1 cellular context compared by ENCODE assay signal in the genomic region with DNA sequence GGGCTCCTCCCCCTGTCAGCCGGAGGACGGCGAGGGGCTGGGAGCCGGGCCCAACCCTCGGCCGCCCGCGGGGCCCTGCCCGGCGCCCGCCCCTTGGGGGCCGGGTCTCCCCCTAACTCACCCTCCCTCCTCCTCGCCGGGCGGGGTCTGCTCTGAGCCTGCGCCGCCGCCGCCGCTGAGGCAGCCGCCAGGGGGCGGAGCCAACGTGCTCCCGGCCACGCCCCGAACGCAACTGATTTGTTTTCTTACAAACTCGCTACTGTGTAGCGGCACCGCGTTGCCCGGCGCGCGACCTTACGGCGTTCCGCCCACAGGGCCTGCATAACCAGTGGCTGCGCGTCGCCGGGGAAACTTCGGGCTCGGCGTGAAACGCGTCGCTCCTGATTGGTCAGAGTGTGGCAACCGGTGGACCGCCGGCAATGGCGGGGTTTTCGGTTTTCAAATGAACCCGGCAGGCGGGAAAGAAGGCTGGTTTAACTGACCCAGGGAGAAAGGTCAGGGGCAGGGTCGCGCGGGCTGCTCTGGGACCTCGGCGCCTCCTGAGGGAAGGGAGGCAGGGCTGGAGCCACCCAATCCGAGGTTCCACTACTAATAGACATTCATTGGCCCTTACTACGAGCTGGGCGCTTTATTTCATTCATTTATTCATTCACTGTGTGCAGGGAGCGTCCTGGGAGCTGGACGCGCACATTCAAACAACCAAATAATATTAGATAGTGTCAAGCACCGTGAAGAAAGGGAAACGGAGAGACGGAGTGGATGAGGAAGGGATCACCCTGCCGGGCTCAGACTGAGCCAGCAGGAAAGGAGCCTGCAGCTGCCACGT.
A peak's percentile ranks its signal among the peaks of the same experiment; 100 is the strongest.
TF ChIP-seq lines count a peak whose summit lies in the region.

A gene (minus strand): TSS at position 154 of the 826 bp plus-strand sequence. CDS start 326 bp downstream, outside the sequence.

TF ChIP-seq in K562, 482 proteins besides CTCF, POLR2A, EP300 and RAD21 (continued from another document and continues in another):
- no peak; the same call in 1 of the 2 replicates for TF ChIP-seq SAFB (IDR thresholded peaks at IDR 0.05; ENCODE audit: borderline replicate concordance, low read depth, low read length)
- TF ChIP-seq POLR2B (IDR thresholded peaks at IDR 0.05; ENCODE audit: low read depth, partially characterized antibody) = peak; percentile 35
- TF ChIP-seq KAT7 (CRISPR knock-in tag; IDR thresholded peaks at IDR 0.05; ENCODE audit: borderline replicate concordance) = peak; percentile 71; the same call in 1 of the 2 replicates
- no peak for TF ChIP-seq KLF10 (CRISPR knock-in tag; IDR thresholded peaks at IDR 0.05)
- TF ChIP-seq ZNF316 (IDR thresholded peaks at IDR 0.05) = no peak
- TF ChIP-seq, protein P1, sequence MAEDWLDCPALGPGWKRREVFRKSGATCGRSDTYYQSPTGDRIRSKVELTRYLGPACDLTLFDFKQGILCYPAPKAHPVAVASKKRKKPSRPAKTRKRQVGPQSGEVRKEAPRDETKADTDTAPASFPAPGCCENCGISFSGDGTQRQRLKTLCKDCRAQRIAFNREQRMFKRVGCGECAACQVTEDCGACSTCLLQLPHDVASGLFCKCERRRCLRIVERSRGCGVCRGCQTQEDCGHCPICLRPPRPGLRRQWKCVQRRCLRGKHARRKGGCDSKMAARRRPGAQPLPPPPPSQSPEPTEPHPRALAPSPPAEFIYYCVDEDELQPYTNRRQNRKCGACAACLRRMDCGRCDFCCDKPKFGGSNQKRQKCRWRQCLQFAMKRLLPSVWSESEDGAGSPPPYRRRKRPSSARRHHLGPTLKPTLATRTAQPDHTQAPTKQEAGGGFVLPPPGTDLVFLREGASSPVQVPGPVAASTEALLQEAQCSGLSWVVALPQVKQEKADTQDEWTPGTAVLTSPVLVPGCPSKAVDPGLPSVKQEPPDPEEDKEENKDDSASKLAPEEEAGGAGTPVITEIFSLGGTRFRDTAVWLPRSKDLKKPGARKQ (CRISPR knock-in tag; IDR thresholded peaks at IDR 0.05) = no peak
- TF ChIP-seq ATF7 (IDR thresholded peaks at IDR 0.05) = peak; percentile 72
- TF ChIP-seq, protein P2, sequence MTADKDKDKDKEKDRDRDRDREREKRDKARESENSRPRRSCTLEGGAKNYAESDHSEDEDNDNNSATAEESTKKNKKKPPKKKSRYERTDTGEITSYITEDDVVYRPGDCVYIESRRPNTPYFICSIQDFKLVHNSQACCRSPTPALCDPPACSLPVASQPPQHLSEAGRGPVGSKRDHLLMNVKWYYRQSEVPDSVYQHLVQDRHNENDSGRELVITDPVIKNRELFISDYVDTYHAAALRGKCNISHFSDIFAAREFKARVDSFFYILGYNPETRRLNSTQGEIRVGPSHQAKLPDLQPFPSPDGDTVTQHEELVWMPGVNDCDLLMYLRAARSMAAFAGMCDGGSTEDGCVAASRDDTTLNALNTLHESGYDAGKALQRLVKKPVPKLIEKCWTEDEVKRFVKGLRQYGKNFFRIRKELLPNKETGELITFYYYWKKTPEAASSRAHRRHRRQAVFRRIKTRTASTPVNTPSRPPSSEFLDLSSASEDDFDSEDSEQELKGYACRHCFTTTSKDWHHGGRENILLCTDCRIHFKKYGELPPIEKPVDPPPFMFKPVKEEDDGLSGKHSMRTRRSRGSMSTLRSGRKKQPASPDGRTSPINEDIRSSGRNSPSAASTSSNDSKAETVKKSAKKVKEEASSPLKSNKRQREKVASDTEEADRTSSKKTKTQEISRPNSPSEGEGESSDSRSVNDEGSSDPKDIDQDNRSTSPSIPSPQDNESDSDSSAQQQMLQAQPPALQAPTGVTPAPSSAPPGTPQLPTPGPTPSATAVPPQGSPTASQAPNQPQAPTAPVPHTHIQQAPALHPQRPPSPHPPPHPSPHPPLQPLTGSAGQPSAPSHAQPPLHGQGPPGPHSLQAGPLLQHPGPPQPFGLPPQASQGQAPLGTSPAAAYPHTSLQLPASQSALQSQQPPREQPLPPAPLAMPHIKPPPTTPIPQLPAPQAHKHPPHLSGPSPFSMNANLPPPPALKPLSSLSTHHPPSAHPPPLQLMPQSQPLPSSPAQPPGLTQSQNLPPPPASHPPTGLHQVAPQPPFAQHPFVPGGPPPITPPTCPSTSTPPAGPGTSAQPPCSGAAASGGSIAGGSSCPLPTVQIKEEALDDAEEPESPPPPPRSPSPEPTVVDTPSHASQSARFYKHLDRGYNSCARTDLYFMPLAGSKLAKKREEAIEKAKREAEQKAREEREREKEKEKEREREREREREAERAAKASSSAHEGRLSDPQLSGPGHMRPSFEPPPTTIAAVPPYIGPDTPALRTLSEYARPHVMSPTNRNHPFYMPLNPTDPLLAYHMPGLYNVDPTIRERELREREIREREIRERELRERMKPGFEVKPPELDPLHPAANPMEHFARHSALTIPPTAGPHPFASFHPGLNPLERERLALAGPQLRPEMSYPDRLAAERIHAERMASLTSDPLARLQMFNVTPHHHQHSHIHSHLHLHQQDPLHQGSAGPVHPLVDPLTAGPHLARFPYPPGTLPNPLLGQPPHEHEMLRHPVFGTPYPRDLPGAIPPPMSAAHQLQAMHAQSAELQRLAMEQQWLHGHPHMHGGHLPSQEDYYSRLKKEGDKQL (CRISPR knock-in tag; IDR thresholded peaks at IDR 0.05; ENCODE audit: borderline replicate concordance) = no peak
- no peak for TF ChIP-seq ZNF668 (CRISPR knock-in tag; IDR thresholded peaks at IDR 0.05)
- no peak for TF ChIP-seq BMI1 (IDR thresholded peaks at IDR 0.05; ENCODE audit: low read length)
- TF ChIP-seq ZNF165 (CRISPR knock-in tag; IDR thresholded peaks at IDR 0.05; ENCODE audit: borderline replicate concordance) = no peak
- TF ChIP-seq ZNF232 (CRISPR knock-in tag; IDR thresholded peaks at IDR 0.05) = no peak
- TF ChIP-seq ELF2 (CRISPR knock-in tag; IDR thresholded peaks at IDR 0.05) = no peak
- TF ChIP-seq EZH2 (IDR thresholded peaks at IDR 0.05; ENCODE audit: borderline replicate concordance, low read depth, low read length) = no peak
- no peak for TF ChIP-seq ZEB2 (IDR thresholded peaks at IDR 0.05)
- no peak for TF ChIP-seq PYGO2 (tag; IDR thresholded peaks at IDR 0.05)
- TF ChIP-seq MCM2 (IDR thresholded peaks at IDR 0.05; ENCODE audit: low read depth) = no peak
- peak; percentile 69; the same call in 1 of the 2 replicates for TF ChIP-seq GABPB1 (CRISPR knock-in tag; IDR thresholded peaks at IDR 0.05)
- no peak for TF ChIP-seq CBX8 (IDR thresholded peaks at IDR 0.05; ENCODE audit: borderline replicate concordance, extremely low read depth, low read depth, low read length, poor library complexity, severe bottlenecking)
- TF ChIP-seq TCFL5 (CRISPR knock-in tag; conservative IDR thresholded peaks at IDR 0.05) = no peak
- peak; percentile 82 for TF ChIP-seq MBD2 (IDR thresholded peaks at IDR 0.05; ENCODE audit: borderline replicate concordance, low read depth)
- TF ChIP-seq, protein P3, sequence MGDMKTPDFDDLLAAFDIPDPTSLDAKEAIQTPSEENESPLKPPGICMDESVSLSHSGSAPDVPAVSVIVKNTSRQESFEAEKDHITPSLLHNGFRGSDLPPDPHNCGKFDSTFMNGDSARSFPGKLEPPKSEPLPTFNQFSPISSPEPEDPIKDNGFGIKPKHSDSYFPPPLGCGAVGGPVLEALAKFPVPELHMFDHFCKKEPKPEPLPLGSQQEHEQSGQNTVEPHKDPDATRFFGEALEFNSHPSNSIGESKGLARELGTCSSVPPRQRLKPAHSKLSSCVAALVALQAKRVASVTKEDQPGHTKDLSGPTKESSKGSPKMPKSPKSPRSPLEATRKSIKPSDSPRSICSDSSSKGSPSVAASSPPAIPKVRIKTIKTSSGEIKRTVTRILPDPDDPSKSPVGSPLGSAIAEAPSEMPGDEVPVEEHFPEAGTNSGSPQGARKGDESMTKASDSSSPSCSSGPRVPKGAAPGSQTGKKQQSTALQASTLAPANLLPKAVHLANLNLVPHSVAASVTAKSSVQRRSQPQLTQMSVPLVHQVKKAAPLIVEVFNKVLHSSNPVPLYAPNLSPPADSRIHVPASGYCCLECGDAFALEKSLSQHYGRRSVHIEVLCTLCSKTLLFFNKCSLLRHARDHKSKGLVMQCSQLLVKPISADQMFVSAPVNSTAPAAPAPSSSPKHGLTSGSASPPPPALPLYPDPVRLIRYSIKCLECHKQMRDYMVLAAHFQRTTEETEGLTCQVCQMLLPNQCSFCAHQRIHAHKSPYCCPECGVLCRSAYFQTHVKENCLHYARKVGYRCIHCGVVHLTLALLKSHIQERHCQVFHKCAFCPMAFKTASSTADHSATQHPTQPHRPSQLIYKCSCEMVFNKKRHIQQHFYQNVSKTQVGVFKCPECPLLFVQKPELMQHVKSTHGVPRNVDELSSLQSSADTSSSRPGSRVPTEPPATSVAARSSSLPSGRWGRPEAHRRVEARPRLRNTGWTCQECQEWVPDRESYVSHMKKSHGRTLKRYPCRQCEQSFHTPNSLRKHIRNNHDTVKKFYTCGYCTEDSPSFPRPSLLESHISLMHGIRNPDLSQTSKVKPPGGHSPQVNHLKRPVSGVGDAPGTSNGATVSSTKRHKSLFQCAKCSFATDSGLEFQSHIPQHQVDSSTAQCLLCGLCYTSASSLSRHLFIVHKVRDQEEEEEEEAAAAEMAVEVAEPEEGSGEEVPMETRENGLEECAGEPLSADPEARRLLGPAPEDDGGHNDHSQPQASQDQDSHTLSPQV (IDR thresholded peaks at IDR 0.05) = peak; percentile 92
- TF ChIP-seq, protein P4, sequence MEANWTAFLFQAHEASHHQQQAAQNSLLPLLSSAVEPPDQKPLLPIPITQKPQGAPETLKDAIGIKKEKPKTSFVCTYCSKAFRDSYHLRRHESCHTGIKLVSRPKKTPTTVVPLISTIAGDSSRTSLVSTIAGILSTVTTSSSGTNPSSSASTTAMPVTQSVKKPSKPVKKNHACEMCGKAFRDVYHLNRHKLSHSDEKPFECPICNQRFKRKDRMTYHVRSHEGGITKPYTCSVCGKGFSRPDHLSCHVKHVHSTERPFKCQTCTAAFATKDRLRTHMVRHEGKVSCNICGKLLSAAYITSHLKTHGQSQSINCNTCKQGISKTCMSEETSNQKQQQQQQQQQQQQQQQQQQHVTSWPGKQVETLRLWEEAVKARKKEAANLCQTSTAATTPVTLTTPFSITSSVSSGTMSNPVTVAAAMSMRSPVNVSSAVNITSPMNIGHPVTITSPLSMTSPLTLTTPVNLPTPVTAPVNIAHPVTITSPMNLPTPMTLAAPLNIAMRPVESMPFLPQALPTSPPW (CRISPR knock-in tag; IDR thresholded peaks at IDR 0.05) = peak; percentile 96
- TF ChIP-seq, protein P5, sequence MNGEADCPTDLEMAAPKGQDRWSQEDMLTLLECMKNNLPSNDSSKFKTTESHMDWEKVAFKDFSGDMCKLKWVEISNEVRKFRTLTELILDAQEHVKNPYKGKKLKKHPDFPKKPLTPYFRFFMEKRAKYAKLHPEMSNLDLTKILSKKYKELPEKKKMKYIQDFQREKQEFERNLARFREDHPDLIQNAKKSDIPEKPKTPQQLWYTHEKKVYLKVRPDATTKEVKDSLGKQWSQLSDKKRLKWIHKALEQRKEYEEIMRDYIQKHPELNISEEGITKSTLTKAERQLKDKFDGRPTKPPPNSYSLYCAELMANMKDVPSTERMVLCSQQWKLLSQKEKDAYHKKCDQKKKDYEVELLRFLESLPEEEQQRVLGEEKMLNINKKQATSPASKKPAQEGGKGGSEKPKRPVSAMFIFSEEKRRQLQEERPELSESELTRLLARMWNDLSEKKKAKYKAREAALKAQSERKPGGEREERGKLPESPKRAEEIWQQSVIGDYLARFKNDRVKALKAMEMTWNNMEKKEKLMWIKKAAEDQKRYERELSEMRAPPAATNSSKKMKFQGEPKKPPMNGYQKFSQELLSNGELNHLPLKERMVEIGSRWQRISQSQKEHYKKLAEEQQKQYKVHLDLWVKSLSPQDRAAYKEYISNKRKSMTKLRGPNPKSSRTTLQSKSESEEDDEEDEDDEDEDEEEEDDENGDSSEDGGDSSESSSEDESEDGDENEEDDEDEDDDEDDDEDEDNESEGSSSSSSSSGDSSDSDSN (IDR thresholded peaks at IDR 0.05; ENCODE audit: borderline replicate concordance in 1 of 2, low read depth in 2 of 2, low read length in 2 of 2) = no peak; a peak in 1 of 4 replicates
- peak; percentile 56 for TF ChIP-seq JUND (IDR thresholded peaks at IDR 0.05; ENCODE audit: borderline replicate concordance, low read depth, low read length)
- no peak; the same call in 2 of the 3 replicates for TF ChIP-seq JUND (tag; IDR thresholded peaks at IDR 0.05; ENCODE audit: borderline replicate concordance, low read depth, low read length)
- no peak for TF ChIP-seq ZNF3 (CRISPR knock-in tag; IDR thresholded peaks at IDR 0.05)
- TF ChIP-seq SIRT6 (IDR thresholded peaks at IDR 0.05; ENCODE audit: low read depth, low read length) = no peak
- no peak for TF ChIP-seq MCM5 (IDR thresholded peaks at IDR 0.05; ENCODE audit: low read depth)
- TF ChIP-seq ZNF274 (IDR thresholded peaks at IDR 0.05; ENCODE audit: borderline replicate concordance, low read depth, low read length) = no peak
- TF ChIP-seq RNF2 (IDR thresholded peaks at IDR 0.05) = peak; percentile 70; the same call in 1 of the 2 replicates
- TF ChIP-seq, protein P6, sequence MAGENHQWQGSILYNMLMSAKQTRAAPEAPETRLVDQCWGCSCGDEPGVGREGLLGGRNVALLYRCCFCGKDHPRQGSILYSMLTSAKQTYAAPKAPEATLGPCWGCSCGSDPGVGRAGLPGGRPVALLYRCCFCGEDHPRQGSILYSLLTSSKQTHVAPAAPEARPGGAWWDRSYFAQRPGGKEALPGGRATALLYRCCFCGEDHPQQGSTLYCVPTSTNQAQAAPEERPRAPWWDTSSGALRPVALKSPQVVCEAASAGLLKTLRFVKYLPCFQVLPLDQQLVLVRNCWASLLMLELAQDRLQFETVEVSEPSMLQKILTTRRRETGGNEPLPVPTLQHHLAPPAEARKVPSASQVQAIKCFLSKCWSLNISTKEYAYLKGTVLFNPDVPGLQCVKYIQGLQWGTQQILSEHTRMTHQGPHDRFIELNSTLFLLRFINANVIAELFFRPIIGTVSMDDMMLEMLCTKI (IDR thresholded peaks at IDR 0.05; ENCODE audit: partially characterized antibody) = no peak
- TF ChIP-seq CREM (IDR thresholded peaks at IDR 0.05; ENCODE audit: low read depth) = peak; percentile 93
- peak in 1 of 2 experiments; percentile 68; a peak in 2 of 4 replicates for TF ChIP-seq TEAD1 (CRISPR knock-in tag; IDR thresholded peaks at IDR 0.05)
- TF ChIP-seq PHB (CRISPR knock-in tag; IDR thresholded peaks at IDR 0.05) = no peak
- 0 out of 2 replicates have a peak, but pooled peaks have one; percentile 46 for TF ChIP-seq ZNF695 (CRISPR knock-in tag; IDR thresholded peaks at IDR 0.05)
- peak; percentile 74; the same call in 1 of the 2 replicates for TF ChIP-seq ZBTB1 (CRISPR knock-in tag; IDR thresholded peaks at IDR 0.05; ENCODE audit: borderline replicate concordance, low read depth)
- TF ChIP-seq, protein P7, sequence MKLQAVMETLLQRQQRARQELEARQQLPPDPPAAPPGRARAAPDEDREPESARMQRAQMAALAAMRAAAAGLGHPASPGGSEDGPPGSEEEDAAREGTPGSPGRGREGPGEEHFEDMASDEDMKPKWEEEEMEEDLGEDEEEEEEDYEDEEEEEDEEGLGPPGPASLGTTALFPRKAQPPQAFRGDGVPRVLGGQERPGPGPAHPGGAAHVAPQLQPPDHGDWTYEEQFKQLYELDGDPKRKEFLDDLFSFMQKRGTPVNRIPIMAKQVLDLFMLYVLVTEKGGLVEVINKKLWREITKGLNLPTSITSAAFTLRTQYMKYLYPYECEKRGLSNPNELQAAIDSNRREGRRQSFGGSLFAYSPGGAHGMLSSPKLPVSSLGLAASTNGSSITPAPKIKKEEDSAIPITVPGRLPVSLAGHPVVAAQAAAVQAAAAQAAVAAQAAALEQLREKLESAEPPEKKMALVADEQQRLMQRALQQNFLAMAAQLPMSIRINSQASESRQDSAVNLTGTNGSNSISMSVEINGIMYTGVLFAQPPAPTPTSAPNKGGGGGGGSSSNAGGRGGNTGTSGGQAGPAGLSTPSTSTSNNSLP (IDR thresholded peaks at IDR 0.05; ENCODE audit: borderline replicate concordance, low read depth, low read length) = no peak
- no peak for TF ChIP-seq SRSF3 (IDR thresholded peaks at IDR 0.05; ENCODE audit: insufficient read depth, low read length)
- 0 out of 2 replicates have a peak, but pooled peaks have one; percentile 25 for TF ChIP-seq ZNF282 (CRISPR knock-in tag; IDR thresholded peaks at IDR 0.05)
- TF ChIP-seq ZNF778 (CRISPR knock-in tag; IDR thresholded peaks at IDR 0.05) = no peak
- TF ChIP-seq ZNF408 (CRISPR knock-in tag; IDR thresholded peaks at IDR 0.05; ENCODE audit: low read depth) = no peak
